In genomic region chr2:100301881-100302584, GRCh38 we compare ENCODE assay signal across 22 cellular contexts. TPM values are rescaled to one million over a fixed set of nuclear protein-coding genes. Genes with fewer than 3 reads are reported as not detected.
"Had no signal": no experiment of that assay in that cellular context is flagged by ENCODE, and none has a peak within 500 bp of the region (broad histone marks: within the 10 kb centered on the region; RNA-seq: fewer than 3 reads in every experiment).

No MANE protein-coding gene starts in this region.

- ATAC-seq: naive thymus-derived CD4-positive, alpha-beta T cell; sciatic nerve; stimulated activated naive CD8-positive, alpha-beta T cell treated with anti-CD3 and anti-CD28 coated beads, Interleukin-15, amount 100 ng/mL, for 72 hours; upper lobe of right lung had no signal

- DNase-seq: dorsolateral prefrontal cortex; effector CD4-positive, alpha-beta T cell; mammary epithelial cell; mesendoderm; midbrain; naive thymus-derived CD4-positive, alpha-beta T cell; stimulated activated CD4-positive, alpha-beta T cell treated with anti-CD3 and anti-CD28 coated beads, Interleukin-12 subunit alpha, Interleukin-12 subunit beta, amount 100 ng/mL, for 4 hours; stimulated activated CD4-positive, alpha-beta T cell treated with anti-CD3 and anti-CD28 coated beads, Interleukin-1b, Interleukin-23, amount 100 ng/mL, for 48 hours; stimulated activated CD4-positive, alpha-beta T cell treated with anti-CD3 and anti-CD28 coated beads, Interleukin-4, amount 100 ng/mL, for 1 hour; stimulated activated CD8-positive, alpha-beta memory T cell treated with anti-CD3 and anti-CD28 coated beads, Interleukin-4, amount 100 ng/mL, for 48 hours; stimulated activated naive CD4-positive, alpha-beta T cell; stimulated activated naive CD8-positive, alpha-beta T cell treated with anti-CD3 and anti-CD28 coated beads, Interleukin-15, amount 100 ng/mL, for 72 hours; transverse colon; upper lobe of right lung; uterus had no signal

- H3K79me2 ChIP-seq: parathyroid adenoma had no signal

- H3K9me3 ChIP-seq: suprapubic skin, upper lobe of right lung, uterus had no signal

- H3K9ac ChIP-seq: neural progenitor cell, parathyroid adenoma had no signal

- H3K4me3 ChIP-seq: dorsolateral prefrontal cortex, neural progenitor cell, smooth muscle cell, suprapubic skin, transverse colon, upper lobe of right lung, uterus had no signal

- H3K36me3 ChIP-seq: neural progenitor cell, suprapubic skin, transverse colon, upper lobe of right lung, uterus had no signal

- H3K4me2 ChIP-seq: neural progenitor cell, smooth muscle cell had no signal

- H3K27ac ChIP-seq: neural progenitor cell, parathyroid adenoma, suprapubic skin, transverse colon, upper lobe of right lung had no signal

- H3K27me3 ChIP-seq: dorsolateral prefrontal cortex, neural progenitor cell, suprapubic skin, transverse colon, uterus had no signal

- FAIRE-seq: frontal cortex, keratinocyte had no signal

- H2AFZ ChIP-seq: neural progenitor cell, parathyroid adenoma had no signal

- H3K4me1 ChIP-seq: neural progenitor cell, parathyroid adenoma, suprapubic skin, transverse colon, upper lobe of right lung, uterus had no signal

RNA-seq across cellular contexts. Expression of gene LONRF2, which starts 20.3 kb away (rescaled TPM):
- polyA plus RNA-seq: keratinocyte; mammary epithelial cell; naive thymus-derived CD4-positive, alpha-beta T cell had no signal
